Comparison of ENCODE assay signal across 1 cellular context in genomic region chr4:8247047-8247930, GRCh38.
TF ChIP-seq lines count a peak whose summit lies in the region.

No MANE protein-coding gene starts in this region.

TF ChIP-seq in K562, 482 proteins besides CTCF, POLR2A, EP300 and RAD21:
- TF ChIP-seq STAT5B (CRISPR knock-in tag; IDR thresholded peaks at IDR 0.05) (no peak), ZBTB40 (IDR thresholded peaks at IDR 0.05) (no peak), ZBTB40 (CRISPR knock-in tag; IDR thresholded peaks at IDR 0.05) (no peak), EGR1 (conservative IDR thresholded peaks at IDR 0.05) (0 out of 2 replicates have a peak, but pooled peaks have one; percentile 7), ZNF217 (CRISPR knock-in tag; IDR thresholded peaks at IDR 0.05) (no peak), POLR2AphosphoS5 (IDR thresholded peaks at IDR 0.05; ENCODE audit: control insufficient read depth, insufficient read depth, low read depth, low read length) (no peak)
